ENCODE assay signal across 8 cellular contexts in the genomic region with DNA sequence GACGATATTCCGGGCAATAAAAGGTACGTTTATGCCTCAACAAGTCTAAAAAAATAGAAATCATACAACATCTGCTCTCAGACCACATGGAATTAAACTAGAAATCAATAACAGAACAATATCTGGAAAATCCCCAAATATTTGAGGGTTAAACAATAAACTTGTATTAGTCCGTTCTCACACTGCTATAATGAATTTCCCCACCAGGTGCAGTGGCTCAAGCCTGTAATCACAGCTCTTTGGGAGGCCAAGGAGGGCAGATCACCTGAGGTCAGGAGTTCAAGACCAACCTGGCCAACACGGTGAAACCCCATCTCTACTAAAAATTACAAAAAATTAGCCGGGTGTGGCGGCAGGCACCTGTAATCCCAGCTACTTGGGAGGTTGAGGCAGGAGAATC. TPM values are rescaled to one million over a fixed set of nuclear protein-coding genes. Genes with fewer than 3 reads are reported as not detected.
DNase-seq lines count a peak whose midpoint lies in the region; ATAC-seq and TF ChIP-seq lines count a peak whose summit lies in the region.
"Not testable (repeated sequence)": the region's sequence is repeated elsewhere in the genome, so short reads cannot be mapped to it uniquely, and the experiment has no call there.

No MANE protein-coding gene starts in this region.

- H3F3A ChIP-seq in GM23338 (replicated peaks; ENCODE audit: low read depth): not testable (repeated sequence)

- H3K9me3 Mint-ChIP-seq in CD4-positive, alpha-beta T cell; GM23338; activated CD4-positive, alpha-beta T cell treated with anti-CD3 and anti-CD28 coated beads, Interleukin-2, amount 10 ng/mL, durations not matched to agents 7 days and 5 days; activated naive CD4-positive, alpha-beta T cell treated with anti-CD3 and anti-CD28 coated beads for 36 hours: not testable (repeated sequence)
- peaks cover 0 to 11% (median 0%) of the 10 kb centered on the region in 9 donors for H3K9me3 Mint-ChIP-seq in naive thymus-derived CD8-positive, alpha-beta T cell
- peaks cover 8 to 11% of the 10 kb centered on the region in 2 donors for H3K9me3 Mint-ChIP-seq in stimulated activated naive CD8-positive, alpha-beta T cell treated with anti-CD3 and anti-CD28 coated beads, Interleukin-15, amount 100 ng/mL, for 72 hours

- peaks cover 10% of the 10 kb centered on the region; the same call in 1 of the 2 replicates for H3K4me1 ChIP-seq in GM23338 (ENCODE audit: insufficient read depth)

- peaks cover 11% of the 10 kb centered on the region for H3K36me3 Mint-ChIP-seq in CD4-positive, alpha-beta T cell (ENCODE audit: low read depth)
- H3K36me3 Mint-ChIP-seq in GM23338 (ENCODE audit: low read depth); activated CD4-positive, alpha-beta T cell treated with anti-CD3 and anti-CD28 coated beads, Interleukin-2, amount 10 ng/mL, durations not matched to agents 7 days and 5 days (ENCODE audit: low read depth); activated naive CD4-positive, alpha-beta T cell treated with anti-CD3 and anti-CD28 coated beads for 36 hours (ENCODE audit: low read depth); naive thymus-derived CD8-positive, alpha-beta T cell: not testable (repeated sequence)

- H3K27me3 ChIP-seq in CD4-positive, alpha-beta T cell (ENCODE audit: control insufficient read depth, insufficient read depth, low read length); GM23338 (ENCODE audit: insufficient read depth); brain microvascular endothelial cell (replicated peaks): not testable (repeated sequence)

- in situ Hi-C loops in brain microvascular endothelial cell (cut with HindIII; ENCODE audit: low pct_ligation_motif_present, low sequenced_read_pairs): not testable (repeated sequence)

- H3K27me3 Mint-ChIP-seq in CD4-positive, alpha-beta T cell; activated naive CD4-positive, alpha-beta T cell treated with anti-CD3 and anti-CD28 coated beads for 36 hours (ENCODE audit: low read depth); naive thymus-derived CD8-positive, alpha-beta T cell; stimulated activated naive CD8-positive, alpha-beta T cell treated with anti-CD3 and anti-CD28 coated beads, Interleukin-15, amount 100 ng/mL, for 72 hours: not testable (repeated sequence)
- peaks cover 24% of the 10 kb centered on the region for H3K27me3 Mint-ChIP-seq in GM23338 (ENCODE audit: insufficient read depth, low read depth, poor library complexity)
- peaks cover 15% of the 10 kb centered on the region for H3K27me3 Mint-ChIP-seq in activated CD4-positive, alpha-beta T cell treated with anti-CD3 and anti-CD28 coated beads, Interleukin-2, amount 10 ng/mL, durations not matched to agents 7 days and 5 days

- POLR2A ChIA-PET in CD4-positive, alpha-beta T cell (lab: Charles Lee); activated CD4-positive, alpha-beta T cell treated with anti-CD3 and anti-CD28 coated beads, Interleukin-2, amount 10 ng/mL, durations not matched to agents 7 days and 5 days (lab: Charles Lee): not testable (repeated sequence)
- POLR2A ChIA-PET in naive thymus-derived CD8-positive, alpha-beta T cell (lab: Charles Lee): interaction anchor here (1.4 kb wide), 1 partner anchor 26 kb away, joined by 3 read pairs; no protein-coding TSS in a partner anchor

- H3K27ac ChIP-seq in CD4-positive, alpha-beta T cell (ENCODE audit: low read depth, low read length); GM23338 (ENCODE audit: low read depth); brain microvascular endothelial cell: not testable (repeated sequence)

- intact Hi-C loops in CD4-positive, alpha-beta T cell (cut with DNase I, micrococcal nuclease): not testable (repeated sequence)
- intact Hi-C loops in activated naive CD4-positive, alpha-beta T cell treated with anti-CD3 and anti-CD28 coated beads for 36 hours (cut with micrococcal nuclease): loop anchor here (1.0 kb wide), 1 partner anchor 13 kb away; no protein-coding TSS in a partner anchor

- H3K4me3 ChIP-seq in GM23338; brain microvascular endothelial cell (ENCODE audit: low read depth, low read length): not testable (repeated sequence)

- CTCF ChIA-PET in CD4-positive, alpha-beta T cell (lab: Charles Lee): interaction anchor here (1.6 kb wide), 1 partner anchor 13 kb away, joined by 6 read pairs; no protein-coding TSS in a partner anchor
- CTCF ChIA-PET in activated CD4-positive, alpha-beta T cell treated with anti-CD3 and anti-CD28 coated beads, Interleukin-2, amount 10 ng/mL, durations not matched to agents 7 days and 5 days (lab: Charles Lee): interaction anchor here (0.9 to 1.4 kb wide), 3 partner anchors 13 to 27 kb away, joined by 3 to 4 read pairs (median 4); no protein-coding TSS in a partner anchor
- CTCF ChIA-PET in activated naive CD4-positive, alpha-beta T cell treated with anti-CD3 and anti-CD28 coated beads for 36 hours (lab: Charles Lee): not testable (repeated sequence)

- not testable (repeated sequence) for H3K36me3 ChIP-seq in GM23338 (ENCODE audit: insufficient read depth); brain microvascular endothelial cell (replicated peaks)

- not testable (repeated sequence) for H2AFZ ChIP-seq in GM23338

- not testable (repeated sequence) for H3K27ac Mint-ChIP-seq in CD4-positive, alpha-beta T cell; GM23338
- peak overlapping the region; percentile 70 for H3K27ac Mint-ChIP-seq in activated CD4-positive, alpha-beta T cell treated with anti-CD3 and anti-CD28 coated beads, Interleukin-2, amount 10 ng/mL, durations not matched to agents 7 days and 5 days
- peak overlapping the region; percentile 55 for H3K27ac Mint-ChIP-seq in activated naive CD4-positive, alpha-beta T cell treated with anti-CD3 and anti-CD28 coated beads for 36 hours
- peak overlapping the region; percentile 43 to 92 (median 72) for H3K27ac Mint-ChIP-seq in naive thymus-derived CD8-positive, alpha-beta T cell
- peak overlapping the region in 1 of 2 donors; percentile 54 for H3K27ac Mint-ChIP-seq in stimulated activated naive CD8-positive, alpha-beta T cell treated with anti-CD3 and anti-CD28 coated beads, Interleukin-15, amount 100 ng/mL, for 72 hours

- peaks cover 31% of the 10 kb centered on the region for H3K4me1 Mint-ChIP-seq in CD4-positive, alpha-beta T cell (ENCODE audit: low read depth)
- H3K4me1 Mint-ChIP-seq in GM23338: peaks cover 28% of the 10 kb centered on the region
- H3K4me1 Mint-ChIP-seq in activated CD4-positive, alpha-beta T cell treated with anti-CD3 and anti-CD28 coated beads, Interleukin-2, amount 10 ng/mL, durations not matched to agents 7 days and 5 days: peaks cover 26% of the 10 kb centered on the region
- H3K4me1 Mint-ChIP-seq in activated naive CD4-positive, alpha-beta T cell treated with anti-CD3 and anti-CD28 coated beads for 36 hours (ENCODE audit: low read depth): peaks cover 25% of the 10 kb centered on the region
- H3K4me1 Mint-ChIP-seq in naive thymus-derived CD8-positive, alpha-beta T cell: peaks cover 19 to 40% (median 34%) of the 10 kb centered on the region in 4 donors
- peaks cover 40% of the 10 kb centered on the region for H3K4me1 Mint-ChIP-seq in stimulated activated naive CD8-positive, alpha-beta T cell treated with anti-CD3 and anti-CD28 coated beads, Interleukin-15, amount 100 ng/mL, for 72 hours

- not testable (repeated sequence) for H3K4me2 ChIP-seq in GM23338

- not testable (repeated sequence) for H3K9me2 ChIP-seq in GM23338 (ENCODE audit: insufficient read depth)

- not testable (repeated sequence) for DNase-seq in CD4-positive, alpha-beta T cell; activated CD4-positive, alpha-beta T cell treated with anti-CD3 and anti-CD28 coated beads, Interleukin-2, amount 10 ng/mL, durations not matched to agents 7 days and 5 days; activated naive CD4-positive, alpha-beta T cell treated with anti-CD3 and anti-CD28 coated beads for 36 hours; brain microvascular endothelial cell; naive thymus-derived CD8-positive, alpha-beta T cell; stimulated activated naive CD8-positive, alpha-beta T cell treated with anti-CD3 and anti-CD28 coated beads, Interleukin-15, amount 100 ng/mL, for 72 hours
- DNase-seq in GM23338 (ENCODE audit: low spot score) (peak; percentile 47), NCI-H146 (lab: John Stamatoyannopoulos, UW) (peak; percentile 27)

- ATAC-seq in CD4-positive, alpha-beta T cell (ENCODE audit: poor library complexity); GM23338; naive thymus-derived CD8-positive, alpha-beta T cell; stimulated activated naive CD8-positive, alpha-beta T cell treated with anti-CD3 and anti-CD28 coated beads, Interleukin-15, amount 100 ng/mL, for 72 hours: not testable (repeated sequence)

- TF ChIP-seq CTCF in CD4-positive, alpha-beta T cell (IDR thresholded peaks at IDR 0.05): not testable (repeated sequence)
- TF ChIP-seq CTCF in GM23338 (conservative IDR thresholded peaks at IDR 0.05; ENCODE audit: low read depth in 2 of 2) (peak; percentile 0 to 34; a peak in 2 of 4 replicates), brain microvascular endothelial cell (IDR thresholded peaks at IDR 0.05; ENCODE audit: low read depth, low read length, missing control alignments) (peak; percentile 2)

- not testable (repeated sequence) for H3K9me3 ChIP-seq in CD4-positive, alpha-beta T cell (ENCODE audit: control insufficient read depth, low read length)

- not testable (repeated sequence) for H3K79me2 ChIP-seq in GM23338 (replicated peaks; ENCODE audit: insufficient read depth)

- peak overlapping the region; percentile 32 for H3K4me3 Mint-ChIP-seq in CD4-positive, alpha-beta T cell
- H3K4me3 Mint-ChIP-seq in GM23338; activated CD4-positive, alpha-beta T cell treated with anti-CD3 and anti-CD28 coated beads, Interleukin-2, amount 10 ng/mL, durations not matched to agents 7 days and 5 days; activated naive CD4-positive, alpha-beta T cell treated with anti-CD3 and anti-CD28 coated beads for 36 hours: not testable (repeated sequence)
- H3K4me3 Mint-ChIP-seq in naive thymus-derived CD8-positive, alpha-beta T cell: peak overlapping the region in 9 of 10 donors; percentile 14 to 78 (median 54)
- H3K4me3 Mint-ChIP-seq in stimulated activated naive CD8-positive, alpha-beta T cell treated with anti-CD3 and anti-CD28 coated beads, Interleukin-15, amount 100 ng/mL, for 72 hours: peak overlapping the region; percentile 22 to 54

- H4K20me1 ChIP-seq in GM23338 (replicated peaks; ENCODE audit: insufficient read depth): not testable (repeated sequence)

RNA-seq across cellular contexts. Expression of gene PDIA4, which starts 49.2 kb away (rescaled TPM):
- 10 to 100 TPM; 19.5 to 19.9 TPM for total RNA-seq in CD4-positive, alpha-beta T cell
- 326 and 332 TPM in 2 replicates for total RNA-seq in GM23338 (2014; rRNA removed; shearing (Covaris generic))
- 194 and 196 TPM in 2 replicates for polyA plus RNA-seq in GM23338 (2016; fragmentation: Nextera tagmentation; extraction: Ambion mirVana)
- total RNA-seq in activated CD4-positive, alpha-beta T cell treated with anti-CD3 and anti-CD28 coated beads, Interleukin-2, amount 10 ng/mL, durations not matched to agents 7 days and 5 days: 10 to 100 TPM; 94.8 to 97.4 TPM
- 10 to 100 TPM; 80.2 to 82.8 TPM for total RNA-seq in activated naive CD4-positive, alpha-beta T cell treated with anti-CD3 and anti-CD28 coated beads for 36 hours
- total RNA-seq in naive thymus-derived CD8-positive, alpha-beta T cell: 10 to 100 TPM; 43.2 to 44.8 TPM
- 10 to 100 TPM; 80.3 to 94.0 (median 89.5) TPM for polyA plus RNA-seq in naive thymus-derived CD8-positive, alpha-beta T cell
